In genomic region chr22:37753746-37754145, GRCh38 we compare ENCODE assay signal across 12 cellular contexts. TPM values are rescaled to one million over a fixed set of nuclear protein-coding genes. Genes with fewer than 3 reads are reported as not detected.
DNase-seq lines count a peak whose midpoint lies in the region; ATAC-seq and TF ChIP-seq lines count a peak whose summit lies in the region.
"Had no signal": no experiment of that assay in that cellular context is flagged by ENCODE, and none has a peak within 500 bp of the region (broad histone marks: within the 10 kb centered on the region; RNA-seq: fewer than 3 reads in every experiment).

No MANE protein-coding gene starts in this region.

- H3K27ac ChIP-seq in GM23248, result peak overlapping the region; percentile 72
- H3K27ac ChIP-seq in VCaP, result peak overlapping the region; percentile 92
- H3K27ac ChIP-seq in spleen, result peak overlapping the region in 6 of 8 donors; percentile 72 to 98 (median 96)
- peak overlapping the region in 2 of 4 donors; percentile 86 for H3K27ac ChIP-seq in gastrocnemius medialis
- H3K27ac ChIP-seq in ascending aorta, result peak overlapping the region in 1 of 2 donors; percentile 80

- H3K79me2 ChIP-seq in GM23248 (ENCODE audit: insufficient read depth), result peaks cover 68% of the 10 kb centered on the region

- H3K36me3 ChIP-seq in GM23248 (ENCODE audit: low read depth) (peaks cover 16% of the 10 kb centered on the region; the same call in 1 of the 2 replicates), spleen (peaks cover 0 to 80% (median 45%) of the 10 kb centered on the region in 6 donors), gastrocnemius medialis (peaks cover 0 to 42% of the 10 kb centered on the region in 2 donors), ascending aorta (peaks cover 29 to 42% of the 10 kb centered on the region in 2 donors)

- TF ChIP-seq CTCF in VCaP (conservative IDR thresholded peaks at IDR 0.05), result no peak
- no peak for TF ChIP-seq CTCF in spleen (IDR thresholded peaks at IDR 0.05 in 8 of 11, conservative IDR thresholded peaks at IDR 0.05 in 3 of 11)
- TF ChIP-seq CTCF in gastrocnemius medialis (IDR thresholded peaks at IDR 0.05 in 4 of 5, conservative IDR thresholded peaks at IDR 0.05 in 1 of 5), result no peak
- TF ChIP-seq CTCF in ascending aorta (IDR thresholded peaks at IDR 0.05), result no peak

- H3K27me3 ChIP-seq in GM23248 (replicated peaks; ENCODE audit: insufficient read depth) (no peaks in the 10 kb centered on the region), spleen (replicated peaks in 1 of 7) (no peaks in the 10 kb centered on the region), gastrocnemius medialis (no peaks in the 10 kb centered on the region), ascending aorta (no peaks in the 10 kb centered on the region)
- H3K27me3 ChIP-seq: BE2C, dorsolateral prefrontal cortex had no signal

- H3K9ac ChIP-seq in GM23248, result no peak overlapping the region

- no peak overlapping the region for H2AFZ ChIP-seq in GM23248

- intact Hi-C loops in left cardiac atrium (cut with DNase I), result no loop called here
- intact Hi-C loops in spleen (cut with DNase I; ENCODE audit: low total_unique reads), result no loop called here
- intact Hi-C loops in gastrocnemius medialis (cut with DNase I; ENCODE audit: low total_unique reads), result no loop called here
- intact Hi-C loops in ascending aorta (cut with DNase I), result no loop called here

- no peaks in the 10 kb centered on the region for H3K9me3 ChIP-seq in GM23248 (ENCODE audit: low read depth)
- H3K9me3 ChIP-seq in spleen, result no peaks in the 10 kb centered on the region
- H3K9me3 ChIP-seq in gastrocnemius medialis, result no peaks in the 10 kb centered on the region
- no peaks in the 10 kb centered on the region for H3K9me3 ChIP-seq in ascending aorta
- H3K9me3 ChIP-seq: BE2C had no signal

- DNase-seq in GM23248 (peak; percentile 22), left cardiac atrium (peak; percentile 54), spleen (no peak), gastrocnemius medialis (no peak), HPDE6-E6E7 (ENCODE audit: extremely low spot score) (no peak), ascending aorta (ENCODE audit: low spot score in 2 of 2) (no peak)
- DNase-seq: activated B cell treated with CpG ODN at 0.5 μM for 24 hours, BE2C, DMS53, dorsolateral prefrontal cortex had no signal

- TF ChIP-seq POLR2A in spleen (IDR thresholded peaks at IDR 0.05) (no peak), gastrocnemius medialis (IDR thresholded peaks at IDR 0.05) (no peak)

- H3K4me3 ChIP-seq in GM23248 (no peak overlapping the region), spleen (no peak overlapping the region), gastrocnemius medialis (no peak overlapping the region), ascending aorta (no peak overlapping the region)
- H3K4me3 ChIP-seq: dorsolateral prefrontal cortex had no signal

- WGBS in GM23248 (ENCODE audit: low coverage in 1 of 2, low lambda C conversion rate in 2 of 2, missing lambda C conversion rate in 2 of 2), 2 experiments, result 82 to 84% methylated on average over 10 of the region's 10 CpGs
- WGBS in spleen, 5 donors, result 71 to 87% (median 85%) methylated on average over 10 of the region's 10 CpGs

- H3K4me1 ChIP-seq in GM23248 (ENCODE audit: insufficient read depth) (peaks cover 50% of the 10 kb centered on the region), spleen (peaks cover 28 to 100% (median 66%) of the 10 kb centered on the region in 6 donors), gastrocnemius medialis (peaks cover 49 to 50% of the 10 kb centered on the region in 2 donors), ascending aorta (peaks cover 33 to 45% of the 10 kb centered on the region in 2 donors)

- H3K9me2 ChIP-seq in GM23248 (ENCODE audit: insufficient read depth), result no peaks in the 10 kb centered on the region

- H3F3A ChIP-seq in GM23248 (ENCODE audit: insufficient read depth), result peaks cover 23% of the 10 kb centered on the region

- H3K4me2 ChIP-seq in GM23248 (ENCODE audit: unreplicated experiment), result no peak overlapping the region

- ATAC-seq in left cardiac atrium, result peak in 1 of 2 donors; percentile 7
- no peak for ATAC-seq in HG02623 (IDR thresholded peaks at IDR 0.05; ENCODE audit: unreplicated experiment)
- ATAC-seq in gastrocnemius medialis, result no peak

- in situ Hi-C loops in GM23248 (cut with MboI), result no loop called here
- in situ Hi-C loops in gastrocnemius medialis (cut with MboI; ENCODE audit: low sequenced_read_pairs in 4 of 4), result no loop called here

- no peaks in the 10 kb centered on the region for H4K20me1 ChIP-seq in GM23248 (ENCODE audit: insufficient read depth)

RNA-seq across cellular contexts. Expression of gene GCAT, which starts 54.0 kb away (rescaled TPM):
- 36.1 and 73.7 TPM in 2 replicates for total RNA-seq in GM23248 (2014; rRNA removed; shearing (Covaris generic))
- polyA plus RNA-seq in GM23248 (2016; fragmentation: Nextera tagmentation; extraction: Ambion mirVana), result 31.5 and 35.9 TPM in 2 replicates
- 10 to 100 TPM; 16.7 to 19.0 TPM for total RNA-seq in left cardiac atrium
- total RNA-seq in spleen, result 1 to 10 TPM in 5 of 7 donors, under 1 TPM in 1, not detected in 1; 0.94 to 2.2 (median 1.7) TPM
- 1 to 10 TPM; 1.7 to 3.9 (median 1.9) TPM for polyA plus RNA-seq in spleen
- 10 to 100 TPM in 3 of 4 donors, 1 to 10 TPM in 1; 10.0 to 21.5 (median 15.1) TPM for total RNA-seq in gastrocnemius medialis
- total RNA-seq in ascending aorta, result 4.5 TPM

RNA-seq across cellular contexts. Expression of gene TRIOBP, which starts 56.9 kb away (rescaled TPM):
- total RNA-seq in GM23248 (2014; rRNA removed; shearing (Covaris generic)), result 127 and 135 TPM in 2 replicates
- polyA plus RNA-seq in GM23248 (2016; fragmentation: Nextera tagmentation; extraction: Ambion mirVana) (123 and 130 TPM in 2 replicates), spleen (10 to 100 TPM; 24.6 to 62.0 (median 34.2) TPM)
- total RNA-seq in left cardiac atrium (100 to 1,000 TPM in 1 of 2 donors, 10 to 100 TPM in 1; 83.5 to 118 TPM), spleen (100 to 1,000 TPM in 5 of 7 donors, 10 to 100 TPM in 2; 69.9 to 151 (median 106) TPM), gastrocnemius medialis (10 to 100 TPM; 21.7 to 38.2 (median 30.3) TPM), ascending aorta (253 TPM)

Comparison
In these comparisons a context has a peak if more than half of its experiments do, and no peak if none do; other contexts are left out.
1. DNase-seq: peak in GM23248 (single experiment) and left cardiac atrium (single experiment); none in spleen (single experiment), gastrocnemius medialis (0 of 2), HPDE6-E6E7 (single experiment) and ascending aorta (0 of 2).